Comparison of ENCODE assay signal across 10 cellular contexts in genomic region chr13:20219585-20219984, GRCh38. TPM values are rescaled to one million over a fixed set of nuclear protein-coding genes. Genes with fewer than 3 reads are reported as not detected.
DNase-seq lines count a peak whose midpoint lies in the region; ATAC-seq and TF ChIP-seq lines count a peak whose summit lies in the region.
"Had no signal": no experiment of that assay in that cellular context is flagged by ENCODE, and none has a peak within 500 bp of the region (broad histone marks: within the 10 kb centered on the region; RNA-seq: fewer than 3 reads in every experiment).

No MANE protein-coding gene starts in this region.

- H3K36me3 ChIP-seq in naive thymus-derived CD4-positive, alpha-beta T cell (ENCODE audit: control insufficient read depth in 2 of 3, insufficient read depth in 3 of 3, low read length in 3 of 3): no peaks in the 10 kb centered on the region
- no peaks in the 10 kb centered on the region for H3K36me3 ChIP-seq in stomach

- POLR2A ChIA-PET in naive thymus-derived CD4-positive, alpha-beta T cell (lab: Charles Lee): interaction anchor here (0.6 kb wide), 1 partner anchor 61 kb away, joined by 4 read pairs; no protein-coding TSS in a partner anchor

- peaks cover 8% of the 10 kb centered on the region for H3K9me3 Mint-ChIP-seq in activated CD4-positive, alpha-beta T cell treated with anti-CD3 and anti-CD28 coated beads, Interleukin-2, amount 10 ng/mL, durations not matched to agents 24 days and 14 days
- peaks cover 0 to 2% (median 0%) of the 10 kb centered on the region in 11 donors for H3K9me3 Mint-ChIP-seq in naive thymus-derived CD4-positive, alpha-beta T cell
- H3K9me3 Mint-ChIP-seq: IgD-negative memory B cell had no signal

- H3K4me3 Mint-ChIP-seq in activated CD4-positive, alpha-beta T cell treated with anti-CD3 and anti-CD28 coated beads, Interleukin-2, amount 10 ng/mL, durations not matched to agents 24 days and 14 days: peak overlapping the region; percentile 69
- peak overlapping the region in 5 of 10 donors; percentile 5 to 75 (median 25) for H3K4me3 Mint-ChIP-seq in naive thymus-derived CD4-positive, alpha-beta T cell

- CTCF ChIA-PET in naive thymus-derived CD4-positive, alpha-beta T cell (lab: Charles Lee): no interaction called here

- H3K27ac Mint-ChIP-seq in activated CD4-positive, alpha-beta T cell treated with anti-CD3 and anti-CD28 coated beads, Interleukin-2, amount 10 ng/mL, durations not matched to agents 24 days and 14 days: peak overlapping the region; percentile 91
- peak overlapping the region in 6 of 9 donors; percentile 0 to 88 (median 37) for H3K27ac Mint-ChIP-seq in naive thymus-derived CD4-positive, alpha-beta T cell

- no peaks in the 10 kb centered on the region for H3K4me1 ChIP-seq in naive thymus-derived CD4-positive, alpha-beta T cell (ENCODE audit: control insufficient read depth in 2 of 2, insufficient read depth in 2 of 2, low read length in 2 of 2)
- no peaks in the 10 kb centered on the region for H3K4me1 ChIP-seq in stomach

- no peak overlapping the region for H3K27ac ChIP-seq in naive thymus-derived CD4-positive, alpha-beta T cell (ENCODE audit: low read depth, low read length)
- no peak overlapping the region for H3K27ac ChIP-seq in stomach

- H3K36me3 Mint-ChIP-seq in activated CD4-positive, alpha-beta T cell treated with anti-CD3 and anti-CD28 coated beads, Interleukin-2, amount 10 ng/mL, durations not matched to agents 24 days and 14 days (ENCODE audit: low read depth): peaks cover 3% of the 10 kb centered on the region
- H3K36me3 Mint-ChIP-seq in naive thymus-derived CD4-positive, alpha-beta T cell: peaks cover 0 to 5% (median 0%) of the 10 kb centered on the region in 5 donors
- H3K36me3 Mint-ChIP-seq: IgD-negative memory B cell had no signal

- no peaks in the 10 kb centered on the region for H3K9me3 ChIP-seq in naive thymus-derived CD4-positive, alpha-beta T cell (ENCODE audit: control insufficient read depth in 2 of 3, low read length in 3 of 3)
- no peaks in the 10 kb centered on the region for H3K9me3 ChIP-seq in stomach

- no peak for TF ChIP-seq EP300 in stomach (IDR thresholded peaks at IDR 0.05)

- intact Hi-C loops in activated CD4-positive, alpha-beta T cell treated with anti-CD3 and anti-CD28 coated beads, Interleukin-2, amount 10 ng/mL, durations not matched to agents 24 days and 14 days (cut with micrococcal nuclease): no loop called here
- intact Hi-C loops in naive thymus-derived CD4-positive, alpha-beta T cell (cut with micrococcal nuclease): no loop called here
- intact Hi-C loops in stomach (cut with DNase I; ENCODE audit: low total_unique reads): no loop called here

- no peak overlapping the region for H3K4me3 ChIP-seq in naive thymus-derived CD4-positive, alpha-beta T cell (ENCODE audit: low read length)
- no peak overlapping the region for H3K4me3 ChIP-seq in stomach

- no peak for TF ChIP-seq POLR2A in stomach (IDR thresholded peaks at IDR 0.05)

- peaks cover 20% of the 10 kb centered on the region for H3K27me3 Mint-ChIP-seq in activated CD4-positive, alpha-beta T cell treated with anti-CD3 and anti-CD28 coated beads, Interleukin-2, amount 10 ng/mL, durations not matched to agents 24 days and 14 days
- peaks cover 0 to 12% (median 0%) of the 10 kb centered on the region in 5 donors for H3K27me3 Mint-ChIP-seq in naive thymus-derived CD4-positive, alpha-beta T cell

- TF ChIP-seq CTCF in stomach (IDR thresholded peaks at IDR 0.05): no peak

- peaks cover 18% of the 10 kb centered on the region for H3K4me1 Mint-ChIP-seq in activated CD4-positive, alpha-beta T cell treated with anti-CD3 and anti-CD28 coated beads, Interleukin-2, amount 10 ng/mL, durations not matched to agents 24 days and 14 days
- peaks cover 9 to 20% (median 13%) of the 10 kb centered on the region in 7 donors for H3K4me1 Mint-ChIP-seq in naive thymus-derived CD4-positive, alpha-beta T cell

- peak; percentile 65 for DNase-seq in activated CD4-positive, alpha-beta T cell treated with anti-CD3 and anti-CD28 coated beads, Interleukin-2, amount 10 ng/mL, durations not matched to agents 24 days and 14 days
- no peak for DNase-seq in activated CD4-positive, alpha-beta T cell treated with anti-CD3 and anti-CD28 coated beads, Interleukin-2, amount 50 U/mL, for 1 hour
- peak in 1 of 9 donors; percentile 7 for DNase-seq in naive thymus-derived CD4-positive, alpha-beta T cell
- DNase-seq in stomach (no peak), NCI-H345 treated with DMSO at 0.1 percent for 48 hours (lab: John Stamatoyannopoulos, UW; ENCODE audit: unreplicated experiment) (no peak), HPDE6-E6E7 (ENCODE audit: extremely low spot score) (no peak)
- DNase-seq: occipital lobe had no signal

- peak; percentile 97 for ATAC-seq in GM21786 (IDR thresholded peaks at IDR 0.05; ENCODE audit: unreplicated experiment)
- ATAC-seq in HG03558 (IDR thresholded peaks at IDR 0.05; ENCODE audit: extremely low read depth, unreplicated experiment): peak; percentile 76
- ATAC-seq in naive thymus-derived CD4-positive, alpha-beta T cell: no peak

- H3K27me3 ChIP-seq in naive thymus-derived CD4-positive, alpha-beta T cell (ENCODE audit: control insufficient read depth in 2 of 2, insufficient read depth in 2 of 2, low read length in 2 of 2): no peaks in the 10 kb centered on the region
- peaks cover 0 to 18% (median 0%) of the 10 kb centered on the region in 3 donors for H3K27me3 ChIP-seq in stomach

RNA-seq across cellular contexts. Expression of gene GJB6, which starts 12.5 kb away (rescaled TPM):
- 0.91 and 1.2 TPM in 2 replicates for total RNA-seq in activated CD4-positive, alpha-beta T cell treated with anti-CD3 and anti-CD28 coated beads, Interleukin-2, amount 10 ng/mL, durations not matched to agents 24 days and 14 days
- total RNA-seq in naive thymus-derived CD4-positive, alpha-beta T cell: 1 to 10 TPM in 3 of 5 experiments, under 1 TPM in 2; 0.22 to 2.4 (median 1.4) TPM
- 1 to 10 TPM in 1 of 2 donors, under 1 TPM in 1; 0.20 to 1.1 TPM for polyA plus RNA-seq in naive thymus-derived CD4-positive, alpha-beta T cell
- total RNA-seq in stomach: under 1 TPM in 1 of 5 donors, not detected in 4; 0.73 TPM
- polyA plus RNA-seq in stomach: 10 to 100 TPM in 1 of 3 donors, 1 to 10 TPM in 1, not detected in 1; 1.5 to 41.6 TPM
- polyA plus RNA-seq: IgD-negative memory B cell had no signal

RNA-seq across cellular contexts. Expression of gene GJB2, which starts 26.8 kb away (rescaled TPM):
- total RNA-seq in activated CD4-positive, alpha-beta T cell treated with anti-CD3 and anti-CD28 coated beads, Interleukin-2, amount 10 ng/mL, durations not matched to agents 24 days and 14 days: 3.3 and 3.6 TPM in 2 replicates
- total RNA-seq in naive thymus-derived CD4-positive, alpha-beta T cell: 1 to 10 TPM in 1 of 5 experiments, under 1 TPM in 2, not detected in 2; 0.13 to 3.6 (median 0.22) TPM
- not detected for polyA plus RNA-seq in naive thymus-derived CD4-positive, alpha-beta T cell
- 10 to 100 TPM in 1 of 5 donors, 1 to 10 TPM in 2, under 1 TPM in 1, not detected in 1; 0.58 to 10.4 (median 3.0) TPM for total RNA-seq in stomach
- 100 to 1,000 TPM in 1 of 3 donors, 1 to 10 TPM in 1, under 1 TPM in 1; 0.76 to 102 (median 2.3) TPM for polyA plus RNA-seq in stomach
- polyA plus RNA-seq: IgD-negative memory B cell had no signal

RNA-seq across cellular contexts. Expression of gene GJA3, which starts 58.7 kb away (rescaled TPM):
- 0.02 TPM in 1 of 2 replicates, not detected in the other for total RNA-seq in activated CD4-positive, alpha-beta T cell treated with anti-CD3 and anti-CD28 coated beads, Interleukin-2, amount 10 ng/mL, durations not matched to agents 24 days and 14 days
- total RNA-seq in naive thymus-derived CD4-positive, alpha-beta T cell: under 1 TPM in 3 of 5 experiments, not detected in 2; 0.05 to 0.17 (median 0.08) TPM
- polyA plus RNA-seq in naive thymus-derived CD4-positive, alpha-beta T cell: under 1 TPM in 1 of 2 donors, not detected in 1; 0.06 TPM
- under 1 TPM in 1 of 5 donors, not detected in 4; 0.14 TPM for total RNA-seq in stomach
- polyA plus RNA-seq in stomach: under 1 TPM in 1 of 3 donors, not detected in 2; 0.13 TPM
